8 cellular contexts compared by ENCODE assay signal in genomic region chr7:2698581-2699288, GRCh38. TPM values are rescaled to one million over a fixed set of nuclear protein-coding genes. Genes with fewer than 3 reads are reported as not detected.
DNase-seq lines count a peak whose midpoint lies in the region; ATAC-seq and TF ChIP-seq lines count a peak whose summit lies in the region.

No MANE protein-coding gene starts in this region.

- H3K4me1 ChIP-seq in PC-3 (ENCODE audit: insufficient read depth, low read length) (no peaks in the 10 kb centered on the region), ovary (ENCODE audit: insufficient read depth) (no peaks in the 10 kb centered on the region), ascending aorta (peaks cover 0 to 3% of the 10 kb centered on the region in 2 donors)

- CTCF ChIA-PET in PC-3 (lab: Charles Lee) = interaction anchor here (1.1 kb wide), 1 partner anchor 247 kb away, joined by 3 read pairs; no protein-coding TSS in a partner anchor
- CTCF ChIA-PET in activated naive CD4-positive, alpha-beta T cell treated with anti-CD3 and anti-CD28 coated beads for 36 hours (lab: Charles Lee) = interaction anchor here (0.6 to 3.9 kb wide), 9 partner anchors 9 to 365 kb away, joined by 3 to 29 read pairs (median 5); no protein-coding TSS in a partner anchor

- H3K27me3 ChIP-seq in PC-3 (ENCODE audit: low read length) = no peaks in the 10 kb centered on the region
- no peaks in the 10 kb centered on the region for H3K27me3 ChIP-seq in ovary
- no peaks in the 10 kb centered on the region for H3K27me3 ChIP-seq in ascending aorta

- H3K79me2 ChIP-seq in PC-3 (ENCODE audit: low read length) = no peaks in the 10 kb centered on the region

- POLR2A ChIA-PET in PC-3 (lab: Charles Lee; ENCODE audit: unreplicated experiment) = no interaction called here

- peaks cover 19% of the 10 kb centered on the region for H3K4me1 Mint-ChIP-seq in activated naive CD4-positive, alpha-beta T cell treated with anti-CD3 and anti-CD28 coated beads for 36 hours (ENCODE audit: low read depth)

- H3K27ac ChIP-seq in PC-3 (ENCODE audit: low read length) (no peak overlapping the region), ovary (no peak overlapping the region), ascending aorta (no peak overlapping the region)

- H3K36me3 Mint-ChIP-seq in activated naive CD4-positive, alpha-beta T cell treated with anti-CD3 and anti-CD28 coated beads for 36 hours (ENCODE audit: low read depth) = no peaks in the 10 kb centered on the region

- no TSS peak for BruUV-seq in PC-3 (replicated peaks; lab: Mats Ljungman, UMichigan)

- H3K36me3 ChIP-seq in PC-3 (ENCODE audit: low read depth, low read length) = no peaks in the 10 kb centered on the region
- H3K36me3 ChIP-seq in ovary = no peaks in the 10 kb centered on the region
- H3K36me3 ChIP-seq in ascending aorta = no peaks in the 10 kb centered on the region

- no peak overlapping the region for H3K27ac Mint-ChIP-seq in activated naive CD4-positive, alpha-beta T cell treated with anti-CD3 and anti-CD28 coated beads for 36 hours

- peak; percentile 95 for ATAC-seq in GM19023 (IDR thresholded peaks at IDR 0.05; ENCODE audit: unreplicated experiment)
- peak; percentile 94 for ATAC-seq in HG02981 (IDR thresholded peaks at IDR 0.05; ENCODE audit: unreplicated experiment)
- ATAC-seq in PC-3 = peak; percentile 44
- peak; percentile 91 for ATAC-seq in stimulated activated naive CD8-positive, alpha-beta T cell treated with anti-CD3 and anti-CD28 coated beads, Interleukin-15, Interleukin-2, amounts not matched to agents 100 U/mL and 50 U/mL, for 24 hours

- H3K4me3 Mint-ChIP-seq in activated naive CD4-positive, alpha-beta T cell treated with anti-CD3 and anti-CD28 coated beads for 36 hours = peak overlapping the region; percentile 23

- 54 to 68% (median 56%) methylated on average over 18 of the region's 18 CpGs for WGBS in ovary, 3 donors

- no peaks in the 10 kb centered on the region for H3K27me3 Mint-ChIP-seq in activated naive CD4-positive, alpha-beta T cell treated with anti-CD3 and anti-CD28 coated beads for 36 hours (ENCODE audit: low read depth)

- H2AFZ ChIP-seq in PC-3 (ENCODE audit: low read length) = no peak overlapping the region

- H3K9me3 ChIP-seq in PC-3 (ENCODE audit: low read length) (no peaks in the 10 kb centered on the region), ovary (no peaks in the 10 kb centered on the region), ascending aorta (no peaks in the 10 kb centered on the region)

- TF ChIP-seq CTCF in PC-3 (conservative IDR thresholded peaks at IDR 0.05; ENCODE audit: low read depth, low read length) (no peak), ovary (IDR thresholded peaks at IDR 0.05) (no peak), ascending aorta (IDR thresholded peaks at IDR 0.05) (no peak)

- no peak overlapping the region for H3K4me3 ChIP-seq in PC-3 (ENCODE audit: low read length)
- no peak overlapping the region for H3K4me3 ChIP-seq in ovary
- H3K4me3 ChIP-seq in ascending aorta = no peak overlapping the region

- no peaks in the 10 kb centered on the region for H4K20me1 ChIP-seq in PC-3 (ENCODE audit: low read length)

- no peak for TF ChIP-seq EP300 in ovary (IDR thresholded peaks at IDR 0.05)

- no peaks in the 10 kb centered on the region for H3K9me3 Mint-ChIP-seq in activated naive CD4-positive, alpha-beta T cell treated with anti-CD3 and anti-CD28 coated beads for 36 hours

- TF ChIP-seq POLR2A in ovary (IDR thresholded peaks at IDR 0.05) = no peak

- intact Hi-C loops in PC-3 (cut with micrococcal nuclease) (no loop called here), ovary (cut with DNase I) (no loop called here), ascending aorta (cut with DNase I) (no loop called here)
- intact Hi-C loops in activated naive CD4-positive, alpha-beta T cell treated with anti-CD3 and anti-CD28 coated beads for 36 hours (cut with micrococcal nuclease) = no loop called here

- no peaks in the 10 kb centered on the region for H3F3A ChIP-seq in PC-3 (ENCODE audit: low read length, unreplicated experiment)

- H3K4me2 ChIP-seq in PC-3 (ENCODE audit: low read length) = peak overlapping the region; percentile 44; the same call in 1 of the 2 replicates

- H3K9me2 ChIP-seq in PC-3 (replicated peaks; ENCODE audit: low read length) = no peaks in the 10 kb centered on the region

- DNase-seq in PC-3 (peak; percentile 17), ovary (no peak), NCI-H2081 (lab: John Stamatoyannopoulos, UW) (no peak), ascending aorta (ENCODE audit: low spot score in 2 of 2) (no peak)
- peak; percentile 74 for DNase-seq in activated naive CD4-positive, alpha-beta T cell treated with anti-CD3 and anti-CD28 coated beads for 36 hours
- peak; percentile 71 for DNase-seq in stimulated activated naive CD8-positive, alpha-beta T cell treated with anti-CD3 and anti-CD28 coated beads, Interleukin-15, Interleukin-2, amounts not matched to agents 100 U/mL and 50 U/mL, for 24 hours

- no peak overlapping the region for H3K9ac ChIP-seq in PC-3 (ENCODE audit: low read length)

RNA-seq across cellular contexts. Expression of gene AMZ1, which starts 10.7 kb away (rescaled TPM):
- total RNA-seq in PC-3 (2014; rRNA removed) (0.75 TPM in 1 of 2 replicates, not detected in the other), ovary (1 to 10 TPM in 2 of 7 donors, under 1 TPM in 4, not detected in 1; 0.24 to 2.6 (median 0.93) TPM), ascending aorta (not detected)
- total RNA-seq in activated naive CD4-positive, alpha-beta T cell treated with anti-CD3 and anti-CD28 coated beads for 36 hours = under 1 TPM; 0.36 to 0.47 TPM
- polyA plus RNA-seq in ovary = under 1 TPM; 0.15 to 0.45 TPM

Comparison
In these comparisons a context has a peak if more than half of its experiments do, and no peak if none do; other contexts are left out.
1. ATAC-seq: peak in every context shown above with its lines; median percentile 95 in GM19023; 94 in HG02981; 91 in stimulated activated naive CD8-positive, alpha-beta T cell treated with anti-CD3 and anti-CD28 coated beads, Interleukin-15, Interleukin-2, amounts not matched to agents 100 U/mL and 50 U/mL, for 24 hours; 44 in PC-3.
2. DNase-seq: peak in PC-3 (single experiment), activated naive CD4-positive, alpha-beta T cell treated with anti-CD3 and anti-CD28 coated beads for 36 hours (single experiment) and stimulated activated naive CD8-positive, alpha-beta T cell treated with anti-CD3 and anti-CD28 coated beads, Interleukin-15, Interleukin-2, amounts not matched to agents 100 U/mL and 50 U/mL, for 24 hours (single experiment); none in ovary (0 of 5), NCI-H2081 (0 of 2) and ascending aorta (0 of 2).